Comparison of ENCODE assay signal across 13 cellular contexts in genomic region chr7:69457912-69458491, GRCh38.
A peak's percentile ranks its signal among the peaks of the same experiment; 100 is the strongest.
DNase-seq lines count a peak whose midpoint lies in the region; ATAC-seq and TF ChIP-seq lines count a peak whose summit lies in the region.
"Had no signal": no experiment of that assay in that cellular context is flagged by ENCODE, and none has a peak within 500 bp of the region (broad histone marks: within the 10 kb centered on the region; RNA-seq: fewer than 3 reads in every experiment).

No MANE protein-coding gene starts in this region.

- no peak for TF ChIP-seq CTCF in A673 (conservative IDR thresholded peaks at IDR 0.05; ENCODE audit: low read depth, low read length)
- no peak for TF ChIP-seq CTCF in left lung (IDR thresholded peaks at IDR 0.05)

- intact Hi-C loops in A673 (cut with micrococcal nuclease; ENCODE audit: unreplicated experiment) = no loop called here
- intact Hi-C loops in left lung (cut with DNase I) = no loop called here

- CTCF ChIA-PET in A673 (lab: Charles Lee) = no interaction called here

- H3K27me3 ChIP-seq in A673 (replicated peaks; ENCODE audit: insufficient read depth, low read depth, low read length, poor library complexity) (no peaks in the 10 kb centered on the region), left lung (no peaks in the 10 kb centered on the region)
- H3K27me3 ChIP-seq: BLaER1 treated with 17β-estradiol and CSF1 and Interleukin-3, amounts not matched to agents 10 nM and 100 nM; foreskin keratinocyte had no signal

- H3K36me3 ChIP-seq in A673 (ENCODE audit: insufficient read depth, low read length, poor library complexity, severe bottlenecking) (no peaks in the 10 kb centered on the region), left lung (no peaks in the 10 kb centered on the region)
- H3K36me3 ChIP-seq: BLaER1 treated with 17β-estradiol and CSF1 and Interleukin-3, amounts not matched to agents 10 nM and 100 nM had no signal

- no TSS peak for BruUV-seq in A673 (replicated peaks; lab: Mats Ljungman, UMichigan)

- H3K9me3 ChIP-seq in A673 (ENCODE audit: low read depth, low read length, poor library complexity, severe bottlenecking) (no peaks in the 10 kb centered on the region), left lung (no peaks in the 10 kb centered on the region)

- ATAC-seq in left lung (peak; percentile 38), HG02571 (IDR thresholded peaks at IDR 0.05; ENCODE audit: unreplicated experiment) (no peak)
- ATAC-seq: foreskin keratinocyte had no signal

- peak; percentile 68 for DNase-seq in A673 (ENCODE audit: low spot score)
- DNase-seq in M059J (ENCODE audit: low read depth) = peak; percentile 77
- DNase-seq in dermis microvascular lymphatic vessel endothelial cell (ENCODE audit: low read depth in 2 of 2) = peak; percentile 12 to 71
- no peak for DNase-seq in left lung
- no peak for DNase-seq in superior temporal gyrus (ENCODE audit: extremely low spot score)
- DNase-seq in SIG-M5 treated with dmso at 0.1 percent for 504 hours (lab: John Stamatoyannopoulos, UW; ENCODE audit: unreplicated experiment) = no peak
- no peak for DNase-seq in stimulated activated CD8-positive, alpha-beta memory T cell treated with anti-CD3 and anti-CD28 coated beads, Interleukin-4, amount 100 ng/mL, for 48 hours
- DNase-seq: Karpas-422; stimulated activated CD4-positive, alpha-beta T cell treated with anti-CD3 and anti-CD28 coated beads, Interleukin-15, amount 100 ng/mL, for 24 hours; stimulated activated naive CD4-positive, alpha-beta T cell had no signal

- H3K4me1 ChIP-seq in A673 (ENCODE audit: insufficient read depth, low read length, poor library complexity, severe bottlenecking) (peaks cover 5% of the 10 kb centered on the region), left lung (no peaks in the 10 kb centered on the region)
- H3K4me1 ChIP-seq: BLaER1 treated with 17β-estradiol and CSF1 and Interleukin-3, amounts not matched to agents 10 nM and 100 nM; foreskin keratinocyte had no signal

- POLR2A ChIA-PET in A673 (lab: Charles Lee; ENCODE audit: low non-redundant PET) = no interaction called here

- H3K27ac ChIP-seq in A673 (ENCODE audit: low read depth, low read length, poor library complexity, severe bottlenecking) (no peak overlapping the region), left lung (no peak overlapping the region)
- H3K27ac ChIP-seq: BLaER1 treated with 17β-estradiol and CSF1 and Interleukin-3, amounts not matched to agents 10 nM and 100 nM; foreskin keratinocyte had no signal

- H3K4me3 ChIP-seq in A673 (ENCODE audit: low read depth, low read length, poor library complexity, severe bottlenecking) (no peak overlapping the region), left lung (no peak overlapping the region)
- H3K4me3 ChIP-seq: BLaER1 treated with 17β-estradiol and CSF1 and Interleukin-3, amounts not matched to agents 10 nM and 100 nM had no signal

Comparison
In these comparisons a context has a peak if more than half of its experiments do, and no peak if none do; other contexts are left out.
1. DNase-seq: peak in A673 (single experiment), M059J (single experiment) and dermis microvascular lymphatic vessel endothelial cell (2 of 2); none in left lung (0 of 2), superior temporal gyrus (single experiment), SIG-M5 treated with dmso at 0.1 percent for 504 hours (single experiment) and stimulated activated CD8-positive, alpha-beta memory T cell treated with anti-CD3 and anti-CD28 coated beads, Interleukin-4, amount 100 ng/mL, for 48 hours (single experiment).